In the genomic region with DNA sequence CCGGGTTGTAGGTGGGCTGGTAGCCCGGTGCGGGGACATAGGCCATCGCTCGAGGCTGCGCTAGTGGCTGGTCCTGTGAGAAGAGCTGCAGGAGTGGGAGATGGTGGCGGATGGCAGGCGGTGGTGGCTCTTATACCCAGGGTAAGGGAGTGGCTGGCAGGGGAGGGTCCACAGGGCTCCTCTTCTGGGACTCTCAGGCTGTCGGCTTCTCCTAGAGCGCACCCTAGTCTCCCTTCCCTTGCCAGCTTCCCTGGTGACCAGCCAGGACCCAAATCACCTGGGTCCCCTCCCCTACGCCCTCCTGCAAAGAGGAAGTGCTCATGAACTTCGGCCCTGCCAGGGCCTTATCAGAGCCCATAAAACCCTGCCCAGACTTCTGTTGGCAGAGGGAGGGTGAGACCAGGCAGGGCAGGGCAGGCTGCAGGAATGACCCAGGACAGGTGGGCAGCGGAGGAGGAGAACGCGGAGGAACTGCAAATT, we compare ENCODE assay signal across 17 cellular contexts. TPM values are rescaled to one million over a fixed set of nuclear protein-coding genes. Genes with fewer than 3 reads are reported as not detected.
A peak's percentile ranks its signal among the peaks of the same experiment; 100 is the strongest.
DNase-seq lines count a peak whose midpoint lies in the region; ATAC-seq and TF ChIP-seq lines count a peak whose summit lies in the region.
"Had no signal": no experiment of that assay in that cellular context is flagged by ENCODE, and none has a peak within 500 bp of the region (broad histone marks: within the 10 kb centered on the region; RNA-seq: fewer than 3 reads in every experiment).

A gene with protein sequence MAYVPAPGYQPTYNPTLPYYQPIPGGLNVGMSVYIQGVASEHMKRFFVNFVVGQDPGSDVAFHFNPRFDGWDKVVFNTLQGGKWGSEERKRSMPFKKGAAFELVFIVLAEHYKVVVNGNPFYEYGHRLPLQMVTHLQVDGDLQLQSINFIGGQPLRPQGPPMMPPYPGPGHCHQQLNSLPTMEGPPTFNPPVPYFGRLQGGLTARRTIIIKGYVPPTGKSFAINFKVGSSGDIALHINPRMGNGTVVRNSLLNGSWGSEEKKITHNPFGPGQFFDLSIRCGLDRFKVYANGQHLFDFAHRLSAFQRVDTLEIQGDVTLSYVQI (minus strand): TSS at position 105 of the 480 bp plus-strand sequence. CDS start 59 bp downstream, at position 46.

- H3K36me3 ChIP-seq in endodermal cell (ENCODE audit: control insufficient read depth, insufficient read depth, low read length) (peaks cover 14% of the 10 kb centered on the region), mesendoderm (ENCODE audit: control insufficient read depth, insufficient read depth, low read length) (no peaks in the 10 kb centered on the region), prostate gland (peaks cover 0 to 16% of the 10 kb centered on the region in 2 donors)

- H3K9me3 Mint-ChIP-seq in endodermal cell (peaks cover 2% of the 10 kb centered on the region), naive B cell (no peaks in the 10 kb centered on the region)
- H3K9me3 Mint-ChIP-seq: activated naive CD4-positive, alpha-beta T cell treated with anti-CD3 and anti-CD28 coated beads, Interleukin-2, amount 50 U/mL, for 72 hours; stimulated activated naive CD8-positive, alpha-beta T cell treated with anti-CD3 and anti-CD28 coated beads, Interleukin-15, amount 100 ng/mL, for 72 hours had no signal

- H3K4me1 Mint-ChIP-seq in endodermal cell: no peaks in the 10 kb centered on the region
- H3K4me1 Mint-ChIP-seq in naive B cell: peaks cover 2 to 10% (median 4%) of the 10 kb centered on the region in 3 donors
- H3K4me1 Mint-ChIP-seq: stimulated activated naive CD8-positive, alpha-beta T cell treated with anti-CD3 and anti-CD28 coated beads, Interleukin-15, amount 100 ng/mL, for 72 hours had no signal

- H3K27ac Mint-ChIP-seq in endodermal cell: peak within 1 kb of the TSS; percentile 61
- H3K27ac Mint-ChIP-seq in naive B cell: peak within 1 kb of the TSS in 4 of 6 donors; percentile 42 to 87 (median 70)
- H3K27ac Mint-ChIP-seq: activated naive CD4-positive, alpha-beta T cell treated with anti-CD3 and anti-CD28 coated beads, Interleukin-2, amount 50 U/mL, for 72 hours had no signal

- H2AK5ac ChIP-seq in mesendoderm (ENCODE audit: low read length): no peak within 1 kb of the TSS

- H2BK120ac ChIP-seq in mesendoderm (ENCODE audit: low read depth, low read length): no peak within 1 kb of the TSS

- TF ChIP-seq CTCF in 22Rv1 (IDR thresholded peaks at IDR 0.05) (no peak), endodermal cell (conservative IDR thresholded peaks at IDR 0.05) (no peak), prostate gland (IDR thresholded peaks at IDR 0.05) (no peak), coronary artery (IDR thresholded peaks at IDR 0.05) (no peak)

- H3K27me3 Mint-ChIP-seq in endodermal cell (ENCODE audit: insufficient read depth) (no peaks in the 10 kb centered on the region), naive B cell (no peaks in the 10 kb centered on the region)
- H3K27me3 Mint-ChIP-seq: stimulated activated naive CD8-positive, alpha-beta T cell treated with anti-CD3 and anti-CD28 coated beads, Interleukin-15, amount 100 ng/mL, for 72 hours had no signal

- no peak within 1 kb of the TSS for H4K8ac ChIP-seq in mesendoderm (ENCODE audit: low read depth, low read length)

- H4K5ac ChIP-seq in mesendoderm (ENCODE audit: low read length): no peak within 1 kb of the TSS

- no peak for TF ChIP-seq POLR2A in prostate gland (IDR thresholded peaks at IDR 0.05)

- no peaks in the 10 kb centered on the region for H3K9me3 ChIP-seq in endodermal cell (ENCODE audit: control insufficient read depth, low read length)
- H3K9me3 ChIP-seq in prostate gland: no peaks in the 10 kb centered on the region

- H3K27ac ChIP-seq in 22Rv1 (peak within 1 kb of the TSS; percentile 50), endodermal cell (ENCODE audit: low read depth, low read length) (no peak within 1 kb of the TSS), mesendoderm (ENCODE audit: low read depth, low read length) (no peak within 1 kb of the TSS), prostate gland (no peak within 1 kb of the TSS), coronary artery (no peak within 1 kb of the TSS)
- H3K27ac ChIP-seq: epithelial cell of prostate, KMS-11 had no signal

- no peak within 1 kb of the TSS for H3K4ac ChIP-seq in mesendoderm (ENCODE audit: low read depth, low read length)

- no peak within 1 kb of the TSS for H2BK5ac ChIP-seq in mesendoderm (ENCODE audit: low read length)

- H3K4me3 ChIP-seq in endodermal cell (ENCODE audit: low read length): no peak within 1 kb of the TSS
- H3K4me3 ChIP-seq in mesendoderm (ENCODE audit: low read length): no peak within 1 kb of the TSS
- no peak within 1 kb of the TSS for H3K4me3 ChIP-seq in prostate gland
- H3K4me3 ChIP-seq in coronary artery: no peak within 1 kb of the TSS

- H3K9ac ChIP-seq in endodermal cell (ENCODE audit: extremely low read depth, low read length, poor library complexity, severe bottlenecking) (no peak within 1 kb of the TSS), mesendoderm (ENCODE audit: low read length) (no peak within 1 kb of the TSS)
- H3K9ac ChIP-seq: KMS-11 had no signal

- H3K4me2 ChIP-seq in mesendoderm (ENCODE audit: low read length): no peak within 1 kb of the TSS
- H3K4me2 ChIP-seq: KMS-11 had no signal

- 93 to 96% methylated on average over 14 to 15 of the region's 15 CpGs for WGBS in endodermal cell (ENCODE audit: insufficient coverage in 1 of 2, insufficient read length in 1 of 2), 2 experiments
- no CpG with 5 or more reads among the region's 15 CpGs for WGBS in mesendoderm (ENCODE audit: extremely low coverage, insufficient coverage, low lambda C conversion rate)
- WGBS in prostate gland: 80% methylated on average over 14 of the region's 15 CpGs

- no peak within 1 kb of the TSS for H2BK15ac ChIP-seq in mesendoderm (replicated peaks; ENCODE audit: low read depth)

- peaks cover 26% of the 10 kb centered on the region for H3K36me3 Mint-ChIP-seq in endodermal cell (ENCODE audit: low read depth)
- peaks cover 0 to 24% of the 10 kb centered on the region in 2 donors for H3K36me3 Mint-ChIP-seq in naive B cell
- H3K36me3 Mint-ChIP-seq: activated naive CD4-positive, alpha-beta T cell treated with anti-CD3 and anti-CD28 coated beads, Interleukin-2, amount 50 U/mL, for 72 hours had no signal

- ATAC-seq in naive B cell (ENCODE audit: low read depth in 2 of 2) (no peak), HG02852 (IDR thresholded peaks at IDR 0.05; ENCODE audit: unreplicated experiment) (no peak)
- ATAC-seq: activated naive CD4-positive, alpha-beta T cell treated with anti-CD3 and anti-CD28 coated beads, Interleukin-2, amount 50 U/mL, for 72 hours; stimulated activated naive CD8-positive, alpha-beta T cell treated with anti-CD3 and anti-CD28 coated beads, Interleukin-15, amount 100 ng/mL, for 72 hours had no signal

- DNase-seq in HuH-7 (ENCODE audit: low spot score) (peak; percentile 39), endodermal cell (no peak), naive B cell (no peak), mesendoderm (no peak), prostate gland (ENCODE audit: low spot score) (no peak), coronary artery (ENCODE audit: low spot score) (no peak)
- DNase-seq: activated CD4-positive, CD25-positive, alpha-beta regulatory T cell; activated CD8-positive, alpha-beta memory T cell treated with anti-CD3 and anti-CD28 coated beads, Interleukin-2, amount 50 U/mL, for 48 hours; NCI-H1436; NCI-H446; stimulated activated naive CD8-positive, alpha-beta T cell treated with anti-CD3 and anti-CD28 coated beads, Interleukin-15, amount 100 ng/mL, for 72 hours had no signal

- no peak within 1 kb of the TSS for H3K18ac ChIP-seq in mesendoderm (ENCODE audit: low read length)

- H3K27me3 ChIP-seq in endodermal cell (ENCODE audit: control insufficient read depth, insufficient read depth, low read length, poor library complexity, severe bottlenecking): no peaks in the 10 kb centered on the region
- H3K27me3 ChIP-seq in mesendoderm (ENCODE audit: insufficient read depth, low read length, poor library complexity): no peaks in the 10 kb centered on the region
- H3K27me3 ChIP-seq in prostate gland (replicated peaks; ENCODE audit: insufficient read depth): no peaks in the 10 kb centered on the region

- H3K4me3 Mint-ChIP-seq in endodermal cell: no peak within 1 kb of the TSS
- peak within 1 kb of the TSS in 1 of 8 donors; percentile 10 for H3K4me3 Mint-ChIP-seq in naive B cell
- H3K4me3 Mint-ChIP-seq: stimulated activated naive CD8-positive, alpha-beta T cell treated with anti-CD3 and anti-CD28 coated beads, Interleukin-15, amount 100 ng/mL, for 72 hours had no signal

- no peaks in the 10 kb centered on the region for H3K79me1 ChIP-seq in mesendoderm (ENCODE audit: low read length)

- no peaks in the 10 kb centered on the region for H3K79me2 ChIP-seq in mesendoderm (ENCODE audit: control insufficient read depth, insufficient read depth, low read length)

- intact Hi-C loops in prostate gland (cut with DNase I): no loop called here

- H3K23ac ChIP-seq in mesendoderm (ENCODE audit: low read length): no peak within 1 kb of the TSS

- H3K56ac ChIP-seq in mesendoderm (ENCODE audit: low read length): no peak within 1 kb of the TSS

- no peaks in the 10 kb centered on the region for H3K4me1 ChIP-seq in endodermal cell (ENCODE audit: control insufficient read depth, insufficient read depth, low read length)
- H3K4me1 ChIP-seq in mesendoderm (ENCODE audit: control insufficient read depth, low read depth, low read length): no peaks in the 10 kb centered on the region
- no peaks in the 10 kb centered on the region for H3K4me1 ChIP-seq in prostate gland (replicated peaks)

RNA-seq across cellular contexts. Expression of the gene that starts here (rescaled TPM):
- total RNA-seq in endodermal cell (under 1 TPM; 0.49 to 0.84 TPM), prostate gland (1 to 10 TPM in 1 of 2 donors, under 1 TPM in 1; 0.91 to 3.7 TPM)
- polyA plus RNA-seq in endodermal cell (2013, experiment 1 of 2): 0.50 TPM
- 0.29 TPM for polyA plus RNA-seq in endodermal cell (2013, experiment 2 of 2)
- 1 to 10 TPM in 1 of 6 donors, not detected in 5; 1.4 TPM for polyA plus RNA-seq in naive B cell (ENCODE audit: low read depth in 6 of 6)
- polyA plus RNA-seq in mesendoderm (2013, experiment 1 of 2): 0.13 TPM
- polyA plus RNA-seq in mesendoderm (2013, experiment 2 of 2): 0.10 TPM
- total RNA-seq: skeletal muscle tissue had no signal
